ENCODE assay signal across 8 cellular contexts in the genomic region with DNA sequence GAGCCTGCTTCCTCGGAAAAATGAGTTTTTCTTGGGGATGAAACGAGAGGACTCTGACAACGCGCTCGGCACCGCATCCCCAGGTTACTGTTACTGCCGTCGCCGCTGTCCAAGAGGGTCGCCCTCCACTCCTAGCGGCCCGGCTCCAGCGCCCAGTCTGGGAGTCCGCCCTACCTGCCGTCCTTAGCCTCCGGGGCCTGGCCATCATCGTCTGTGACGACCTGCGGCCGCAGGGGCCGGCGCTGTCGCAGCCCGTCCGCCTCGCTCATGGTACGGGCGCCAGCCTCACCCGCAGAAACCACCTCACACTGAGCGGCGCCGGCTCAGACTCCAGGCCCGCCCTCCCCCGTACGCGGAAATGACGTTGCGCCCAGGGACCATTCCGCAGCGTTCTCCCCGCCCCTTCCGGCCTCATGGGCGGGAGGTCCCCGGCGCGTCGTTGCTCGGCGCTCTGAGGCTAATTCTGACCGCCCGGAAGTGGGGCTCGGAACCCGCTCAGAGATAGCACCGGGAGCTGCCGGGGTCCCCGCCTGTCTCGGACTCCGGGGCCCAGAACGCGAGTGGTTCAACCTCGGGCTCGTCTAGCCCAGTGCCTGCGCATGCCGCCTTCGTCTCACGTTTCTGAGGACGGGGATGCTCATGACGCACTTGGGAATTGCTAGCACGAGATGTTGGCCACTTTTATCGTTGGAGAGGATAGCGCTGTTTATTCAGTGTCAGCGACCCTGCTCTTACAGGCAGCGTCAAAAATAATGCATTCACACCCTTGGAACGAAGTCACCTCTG. TPM values are rescaled to one million over a fixed set of nuclear protein-coding genes. Genes with fewer than 3 reads are reported as not detected.
A peak's percentile ranks its signal among the peaks of the same experiment; 100 is the strongest.
DNase-seq lines count a peak whose midpoint lies in the region; ATAC-seq and TF ChIP-seq lines count a peak whose summit lies in the region.

Gene APMAP, minus strand, starts transcription at position 332 of the 786 bp plus-strand sequence. Its CDS starts 63 bp downstream, at position 269.

- peak within 1 kb of the TSS; percentile 95 to 98 (median 97) for H3K27ac Mint-ChIP-seq in CD4-positive, CD25-positive, alpha-beta regulatory T cell
- H3K27ac Mint-ChIP-seq in activated CD4-positive, alpha-beta memory T cell treated with anti-CD3 and anti-CD28 coated beads for 36 hours = peak within 1 kb of the TSS; percentile 87

- peaks cover 26 to 68% (median 43%) of the 10 kb centered on the region in 4 donors for H3K4me1 Mint-ChIP-seq in CD4-positive, CD25-positive, alpha-beta regulatory T cell
- H3K4me1 Mint-ChIP-seq in activated CD4-positive, alpha-beta memory T cell treated with anti-CD3 and anti-CD28 coated beads for 36 hours (ENCODE audit: low read depth) = peaks cover 55% of the 10 kb centered on the region

- H3K4me3 ChIP-seq in CD4-positive, CD25-positive, alpha-beta regulatory T cell (ENCODE audit: low read depth, low read length) = peak within 1 kb of the TSS; percentile 89
- H3K4me3 ChIP-seq in dorsolateral prefrontal cortex (peak within 1 kb of the TSS; percentile 64 to 100 (median 95)), right lobe of liver (peak within 1 kb of the TSS; percentile 74 to 93 (median 87))

- no peaks in the 10 kb centered on the region for H3K27me3 Mint-ChIP-seq in CD4-positive, CD25-positive, alpha-beta regulatory T cell
- H3K27me3 Mint-ChIP-seq in activated CD4-positive, alpha-beta memory T cell treated with anti-CD3 and anti-CD28 coated beads for 36 hours = no peaks in the 10 kb centered on the region

- WGBS in right lobe of liver (ENCODE audit: insufficient coverage, low coverage, low lambda C conversion rate, missing lambda C conversion rate) = 0% methylated on average over 7 of the region's 74 CpGs

- ATAC-seq in CD4-positive, CD25-positive, alpha-beta regulatory T cell (ENCODE audit: low read depth in 2 of 2) = peak; percentile 95 to 96
- ATAC-seq in GM19395 (IDR thresholded peaks at IDR 0.05; ENCODE audit: unreplicated experiment) (peak; percentile 95), HG03558 (IDR thresholded peaks at IDR 0.05; ENCODE audit: extremely low read depth, unreplicated experiment) (peak; percentile 91), right lobe of liver (peak; percentile 80 to 93 (median 84))

- H3K27ac ChIP-seq in CD4-positive, CD25-positive, alpha-beta regulatory T cell (ENCODE audit: insufficient read depth, low read length, poor library complexity, severe bottlenecking) = peak within 1 kb of the TSS; percentile 96
- H3K27ac ChIP-seq in dorsolateral prefrontal cortex (peak within 1 kb of the TSS; percentile 82 to 99 (median 95)), right lobe of liver (peak within 1 kb of the TSS; percentile 69 to 90 (median 86))

- peak; percentile 100 for TF ChIP-seq POLR2A in right lobe of liver (IDR thresholded peaks at IDR 0.05)

- H3K9me3 Mint-ChIP-seq in CD4-positive, CD25-positive, alpha-beta regulatory T cell = peaks cover 0 to 2% (median 0%) of the 10 kb centered on the region in 7 donors
- H3K9me3 Mint-ChIP-seq in activated CD4-positive, alpha-beta memory T cell treated with anti-CD3 and anti-CD28 coated beads for 36 hours = no peaks in the 10 kb centered on the region

- intact Hi-C loops in activated CD4-positive, alpha-beta memory T cell treated with anti-CD3 and anti-CD28 coated beads for 36 hours (cut with micrococcal nuclease) = loop anchor here (1.0 to 10.0 kb wide), 9 partner anchors 44 to 704 kb away; partner anchors contain the start of genes ABHD12, ACSS1, CST7 and ENTPD6
- intact Hi-C loops in dorsolateral prefrontal cortex (cut with DNase I) = loop anchor here (1.0 to 5.0 kb wide), 7 partner anchors 40 to 405 kb away; partner anchors contain the start of genes ENTPD6 (in 1 of the 2) and PYGB (in 1 of the 2)
- intact Hi-C loops in right lobe of liver (cut with DNase I) = loop anchor here (5.0 to 10.0 kb wide), 2 partner anchors 55 to 182 kb away; no protein-coding TSS in a partner anchor

- TF ChIP-seq CTCF in dorsolateral prefrontal cortex (IDR thresholded peaks at IDR 0.05 in 54 of 56, conservative IDR thresholded peaks at IDR 0.05 in 2 of 56; ENCODE audit: low read depth in 1 of 56, partially characterized antibody in 56 of 56) (peak in 38 of 56 donors; percentile 6 to 53 (median 30)), right lobe of liver (IDR thresholded peaks at IDR 0.05) (no peak)

- POLR2A ChIA-PET in activated CD4-positive, alpha-beta memory T cell treated with anti-CD3 and anti-CD28 coated beads for 36 hours (lab: Charles Lee) = interaction anchor here (0.8 to 1.3 kb wide), 2 partner anchors 66 to 255 kb away, joined by 3 read pairs; partner anchors contain the start of gene ACSS1

- H3K27me3 ChIP-seq in CD4-positive, CD25-positive, alpha-beta regulatory T cell (ENCODE audit: control insufficient read depth, insufficient read depth, low read length) = no peaks in the 10 kb centered on the region
- H3K27me3 ChIP-seq in dorsolateral prefrontal cortex (no peaks in the 10 kb centered on the region), right lobe of liver (no peaks in the 10 kb centered on the region)

- CTCF ChIA-PET in activated CD4-positive, alpha-beta memory T cell treated with anti-CD3 and anti-CD28 coated beads for 36 hours (lab: Charles Lee) = interaction anchor here (0.8 to 4.7 kb wide), 6 partner anchors 66 to 412 kb away, joined by 3 to 92 read pairs (median 12); partner anchors contain the start of gene ACSS1

- H3K4me1 ChIP-seq in CD4-positive, CD25-positive, alpha-beta regulatory T cell (ENCODE audit: control insufficient read depth, insufficient read depth, low read length, poor library complexity, severe bottlenecking) = peaks cover 27% of the 10 kb centered on the region
- H3K4me1 ChIP-seq in right lobe of liver = peaks cover 0 to 37% (median 11%) of the 10 kb centered on the region in 4 donors

- H3K36me3 ChIP-seq in CD4-positive, CD25-positive, alpha-beta regulatory T cell (ENCODE audit: control insufficient read depth, insufficient read depth, low read length) = peaks cover 2% of the 10 kb centered on the region
- no peaks in the 10 kb centered on the region for H3K36me3 ChIP-seq in right lobe of liver

- H3K4me3 Mint-ChIP-seq in CD4-positive, CD25-positive, alpha-beta regulatory T cell = peak within 1 kb of the TSS; percentile 92 to 99 (median 94)
- H3K4me3 Mint-ChIP-seq in activated CD4-positive, alpha-beta memory T cell treated with anti-CD3 and anti-CD28 coated beads for 36 hours = peak within 1 kb of the TSS; percentile 95

- DNase-seq in CD4-positive, CD25-positive, alpha-beta regulatory T cell = peak; percentile 95 to 96 (median 95)
- DNase-seq in NCI-H774 (lab: John Stamatoyannopoulos, UW) = peak; percentile 95
- DNase-seq in activated CD4-positive, alpha-beta memory T cell treated with anti-CD3 and anti-CD28 coated beads for 36 hours = peak; percentile 97
- peak; percentile 95 to 98 (median 97) for DNase-seq in dorsolateral prefrontal cortex
- DNase-seq in right lobe of liver = peak; percentile 97
- DNase-seq in stimulated activated CD4-positive, alpha-beta T cell treated with anti-CD3 and anti-CD28 coated beads, Interleukin-4, amount 100 ng/mL, for 4 hours = peak; percentile 94 to 97

- no peaks in the 10 kb centered on the region for H3K9me3 ChIP-seq in CD4-positive, CD25-positive, alpha-beta regulatory T cell (ENCODE audit: control insufficient read depth in 2 of 2, low read length in 2 of 2)
- H3K9me3 ChIP-seq in right lobe of liver = no peaks in the 10 kb centered on the region

- H3K36me3 Mint-ChIP-seq in CD4-positive, CD25-positive, alpha-beta regulatory T cell = peaks cover 14% of the 10 kb centered on the region
- H3K36me3 Mint-ChIP-seq in activated CD4-positive, alpha-beta memory T cell treated with anti-CD3 and anti-CD28 coated beads for 36 hours = peaks cover 3% of the 10 kb centered on the region

RNA-seq across cellular contexts. Expression of gene APMAP, which starts in this region (rescaled TPM):
- 28.2 TPM for total RNA-seq in CD4-positive, CD25-positive, alpha-beta regulatory T cell
- 10 to 100 TPM; 68.4 to 83.2 (median 72.4) TPM for polyA plus RNA-seq in CD4-positive, CD25-positive, alpha-beta regulatory T cell
- 10 to 100 TPM; 45.5 to 46.6 TPM for total RNA-seq in activated CD4-positive, alpha-beta memory T cell treated with anti-CD3 and anti-CD28 coated beads for 36 hours
- 100 to 1,000 TPM in 21 of 120 experiments, 10 to 100 TPM in 99; 43.1 to 113 (median 90.4) TPM for total RNA-seq in dorsolateral prefrontal cortex
- 100 to 1,000 TPM; 130 to 210 (median 140) TPM for total RNA-seq in right lobe of liver

Comparison
In these comparisons a context has a peak if more than half of its experiments do, and no peak if none do; other contexts are left out.
1. Peak in every context shown above with its lines: DNase-seq, ATAC-seq, H3K4me3 ChIP-seq and H3K27ac ChIP-seq.
2. CTCF ChIP-seq: peak in dorsolateral prefrontal cortex (38 of 56); none in right lobe of liver (0 of 4).